Comparison of ENCODE assay signal across 8 cellular contexts in genomic region chr19:7861619-7862412, GRCh38. TPM values are rescaled to one million over a fixed set of nuclear protein-coding genes. Genes with fewer than 3 reads are reported as not detected.
DNase-seq lines count a peak whose midpoint lies in the region; ATAC-seq and TF ChIP-seq lines count a peak whose summit lies in the region.

No MANE protein-coding gene starts in this region.

- TF ChIP-seq CTCF in Panc1 (IDR thresholded peaks at IDR 0.05) = peak; percentile 43; the same call in 1 of the 2 replicates

- H3K14ac ChIP-seq in trophoblast cell (ENCODE audit: low read length) = no peak overlapping the region

- no peak overlapping the region for H4K91ac ChIP-seq in trophoblast cell (ENCODE audit: low read depth, low read length)

- H3K9me3 ChIP-seq in ES-I3 (ENCODE audit: control insufficient read depth, insufficient read depth, low read length) (no peaks in the 10 kb centered on the region), Panc1 (ENCODE audit: control insufficient read depth, insufficient read depth, low read depth, low read length) (no peaks in the 10 kb centered on the region), trophoblast cell (ENCODE audit: insufficient read depth, low read depth, low read length) (peaks cover 4% of the 10 kb centered on the region)

- H3K79me2 ChIP-seq in trophoblast cell (ENCODE audit: control insufficient read depth, insufficient read depth, low read length, poor library complexity) = no peaks in the 10 kb centered on the region

- no peak overlapping the region for H2BK5ac ChIP-seq in trophoblast cell (ENCODE audit: low read depth, low read length, poor library complexity)

- peak overlapping the region; percentile 54 for H3K4me2 ChIP-seq in trophoblast cell (ENCODE audit: low read length)

- H2BK12ac ChIP-seq in trophoblast cell (ENCODE audit: low read length) = no peak overlapping the region

- H2BK120ac ChIP-seq in trophoblast cell (ENCODE audit: insufficient read depth, low read length, poor library complexity) = no peak overlapping the region

- peaks cover 22% of the 10 kb centered on the region for H3K4me1 ChIP-seq in ES-I3 (ENCODE audit: insufficient read depth, low read length)
- H3K4me1 ChIP-seq in Panc1 (ENCODE audit: control insufficient read depth, insufficient read depth, low read length) = no peaks in the 10 kb centered on the region
- peaks cover 0 to 13% of the 10 kb centered on the region in 2 experiments for H3K4me1 ChIP-seq in trophoblast cell (ENCODE audit: control insufficient read depth in 1 of 2, insufficient read depth in 2 of 2, low read length in 2 of 2)

- no peak overlapping the region for H2AFZ ChIP-seq in trophoblast cell (ENCODE audit: insufficient read depth, low read length, poor library complexity)

- H3K27ac ChIP-seq in Panc1 (ENCODE audit: low read length) (no peak overlapping the region), trophoblast cell (ENCODE audit: low read depth, low read length) (no peak overlapping the region)

- no peak overlapping the region for H4K12ac ChIP-seq in trophoblast cell (ENCODE audit: low read depth, low read length)

- no peak overlapping the region for H3K4ac ChIP-seq in trophoblast cell (ENCODE audit: low read depth, low read length)

- H3K36me3 ChIP-seq in ES-I3 (ENCODE audit: insufficient read depth, low read length) = no peaks in the 10 kb centered on the region
- no peaks in the 10 kb centered on the region for H3K36me3 ChIP-seq in Panc1 (ENCODE audit: control insufficient read depth, insufficient read depth, low read length)
- no peaks in the 10 kb centered on the region for H3K36me3 ChIP-seq in trophoblast cell (ENCODE audit: control insufficient read depth in 1 of 2, insufficient read depth in 2 of 2, low read length in 2 of 2)

- H3K9ac ChIP-seq in ES-I3 (ENCODE audit: low read depth, low read length) (peak overlapping the region; percentile 46; the same call in 1 of the 2 replicates), trophoblast cell (ENCODE audit: low read length) (no peak overlapping the region)

- H3K27me3 ChIP-seq in Panc1 (ENCODE audit: control insufficient read depth, insufficient read depth, low read length) (no peaks in the 10 kb centered on the region), trophoblast cell (ENCODE audit: insufficient read depth, low read length) (peaks cover 27% of the 10 kb centered on the region)

- no TSS peak for BruUV-seq in Panc1 (replicated peaks; lab: Mats Ljungman, UMichigan)

- no peak overlapping the region for H3K4me3 ChIP-seq in Panc1 (ENCODE audit: low read depth in 2 of 2, low read length in 2 of 2)
- peak overlapping the region; percentile 25 for H3K4me3 ChIP-seq in trophoblast cell (ENCODE audit: low read depth, low read length)

- H3K18ac ChIP-seq in trophoblast cell (ENCODE audit: low read length) = no peak overlapping the region

- H3K79me1 ChIP-seq in trophoblast cell (ENCODE audit: low read length) = no peaks in the 10 kb centered on the region

- POLR2A ChIA-PET in Panc1 (lab: Charles Lee) = interaction anchor here (0.5 kb wide), 1 partner anchor 26 kb away, joined by 3 read pairs; the partner anchor contains the start of gene LRRC8E

- DNase-seq in Panc1 (ENCODE audit: low read depth, low spot score) (no peak), epidermal melanocyte (ENCODE audit: insufficient read length, low spot score) (peak; percentile 8), trophoblast cell (no peak), NCI-H1092 treated with DMSO at 0.1 percent for 48 hours (lab: John Stamatoyannopoulos, UW) (no peak)

- ATAC-seq in Panc1 (no peak), GM18519 (IDR thresholded peaks at IDR 0.05; ENCODE audit: low FRiP score, unreplicated experiment) (no peak), GM21717 (IDR thresholded peaks at IDR 0.05; ENCODE audit: unreplicated experiment) (no peak), HG03175 (IDR thresholded peaks at IDR 0.05; ENCODE audit: unreplicated experiment) (no peak)

- CTCF ChIA-PET in Panc1 (lab: Charles Lee) = interaction anchor here (0.6 kb wide), 1 partner anchor 62 kb away, joined by 5 read pairs; no protein-coding TSS in a partner anchor

- intact Hi-C loops in Panc1 (cut with micrococcal nuclease; ENCODE audit: unreplicated experiment) = no loop called here

- H3K23ac ChIP-seq in trophoblast cell (ENCODE audit: low read length) = no peak overlapping the region

- no CpG with 5 or more reads among the region's 63 CpGs for WGBS in trophoblast cell (ENCODE audit: extremely low coverage, insufficient coverage, insufficient read length)

- no peak overlapping the region for H4K8ac ChIP-seq in trophoblast cell (ENCODE audit: low read depth, low read length)

- H2AK5ac ChIP-seq in trophoblast cell (ENCODE audit: low read length) = no peak overlapping the region

- in situ Hi-C loops in Panc1 (cut with HindIII; ENCODE audit: low pct_unique_long_range_greater_than_20kb, low sequenced_read_pairs) = no loop called here

RNA-seq across cellular contexts. Expression of gene PRR36, which starts 12.4 kb away (rescaled TPM):
- total RNA-seq in Panc1 (2021; ENCODE audit: unreplicated experiment) = 3.7 TPM
- 8.8 TPM for polyA plus RNA-seq in Panc1 (2012; ENCODE audit: insufficient read length)
- 0.94 and 1.00 TPM in 2 replicates for polyA plus RNA-seq in trophoblast cell (2013)

RNA-seq across cellular contexts. Expression of gene LRRC8E, which starts 26.5 kb away (rescaled TPM):
- 5.0 TPM for total RNA-seq in Panc1 (2021; ENCODE audit: unreplicated experiment)
- 4.4 TPM for polyA plus RNA-seq in Panc1 (2012; ENCODE audit: insufficient read length)
- polyA plus RNA-seq in trophoblast cell (2013) = 2.3 and 2.4 TPM in 2 replicates

RNA-seq across cellular contexts. Expression of gene EVI5L, which starts 31.8 kb away (rescaled TPM):
- 6.4 TPM for total RNA-seq in Panc1 (2021; ENCODE audit: unreplicated experiment)
- polyA plus RNA-seq in Panc1 (2012; ENCODE audit: insufficient read length) = 19.5 TPM
- 7.0 and 7.3 TPM in 2 replicates for polyA plus RNA-seq in trophoblast cell (2013)

RNA-seq across cellular contexts. Expression of gene MAP2K7, which starts 41.9 kb away (rescaled TPM):
- 32.9 TPM for total RNA-seq in Panc1 (2021; ENCODE audit: unreplicated experiment)
- 35.2 TPM for polyA plus RNA-seq in Panc1 (2012; ENCODE audit: insufficient read length)
- 32.6 and 34.8 TPM in 2 replicates for polyA plus RNA-seq in trophoblast cell (2013)

RNA-seq across cellular contexts. Expression of gene TGFBR3L, which starts 52.8 kb away (rescaled TPM):
- total RNA-seq in Panc1 (2021; ENCODE audit: unreplicated experiment) = 12.5 TPM
- polyA plus RNA-seq in Panc1 (2012; ENCODE audit: insufficient read length) = 38.6 TPM
- 0.64 and 0.90 TPM in 2 replicates for polyA plus RNA-seq in trophoblast cell (2013)
